ENCODE assay signal across 8 cellular contexts in genomic region chr1:226723640-226724532, GRCh38. TPM values are rescaled to one million over a fixed set of nuclear protein-coding genes. Genes with fewer than 3 reads are reported as not detected.
DNase-seq lines count a peak whose midpoint lies in the region; ATAC-seq and TF ChIP-seq lines count a peak whose summit lies in the region.

No MANE protein-coding gene starts in this region.

- no peak for TF ChIP-seq CTCF in activated B cell treated with CpG ODN at 0.5 μM for 24 hours (IDR thresholded peaks at IDR 0.05)
- no peak for TF ChIP-seq CTCF in heart left ventricle (IDR thresholded peaks at IDR 0.05)

- no peak overlapping the region for H3K4me3 ChIP-seq in heart left ventricle

- CTCF ChIA-PET in activated B cell treated with CpG ODN at 0.5 μM for 24 hours (lab: Charles Lee) = interaction anchor here (1.0 kb wide), 1 partner anchor 104 kb away, joined by 3 read pairs; no protein-coding TSS in a partner anchor

- H3K27me3 Mint-ChIP-seq in activated B cell treated with CpG ODN at 0.5 μM for 24 hours = no peaks in the 10 kb centered on the region
- H3K27me3 Mint-ChIP-seq in stimulated activated naive B cell treated with anti-CD40 and anti-IgM and Interleukin-4, amounts not matched to agents 10 μg/mL and 1 μg/mL and 100 μg/mL, for 72 hours = no peaks in the 10 kb centered on the region

- ATAC-seq in activated B cell treated with CpG ODN at 0.5 μM for 24 hours (ENCODE audit: low read depth) = no peak
- ATAC-seq in heart left ventricle = peak; percentile 43 to 73 (median 60)
- no peak for ATAC-seq in stimulated activated naive B cell treated with anti-CD40 and anti-IgM and Interleukin-4, amounts not matched to agents 10 μg/mL and 1 μg/mL and 100 μg/mL, for 72 hours (replicated peaks)
- ATAC-seq in GM21737 (IDR thresholded peaks at IDR 0.05; ENCODE audit: unreplicated experiment) = no peak
- ATAC-seq in HG02759 (IDR thresholded peaks at IDR 0.05; ENCODE audit: unreplicated experiment) = no peak
- no peak for ATAC-seq in GM21447 (IDR thresholded peaks at IDR 0.05; ENCODE audit: unreplicated experiment)

- peaks cover 72% of the 10 kb centered on the region for H3K36me3 Mint-ChIP-seq in activated B cell treated with CpG ODN at 0.5 μM for 24 hours (ENCODE audit: low read depth)
- H3K36me3 Mint-ChIP-seq in stimulated activated naive B cell treated with anti-CD40 and anti-IgM and Interleukin-4, amounts not matched to agents 10 μg/mL and 1 μg/mL and 100 μg/mL, for 72 hours = peaks cover 45 to 72% of the 10 kb centered on the region in 2 donors

- DNase-seq in EL (peak; percentile 56), NCI-H1105 treated with DMSO at 0.1 percent for 48 hours (lab: John Stamatoyannopoulos, UW) (peak; percentile 80), activated B cell treated with CpG ODN at 0.5 μM for 24 hours (no peak), heart left ventricle (peak in 3 of 5 donors; percentile 59 to 60 (median 60))
- DNase-seq in stimulated activated naive B cell treated with anti-CD40 and anti-IgM and Interleukin-4, amounts not matched to agents 10 μg/mL and 1 μg/mL and 100 μg/mL, for 72 hours = no peak

- H3K27ac Mint-ChIP-seq in activated B cell treated with CpG ODN at 0.5 μM for 24 hours = peak overlapping the region; percentile 79
- H3K27ac Mint-ChIP-seq in stimulated activated naive B cell treated with anti-CD40 and anti-IgM and Interleukin-4, amounts not matched to agents 10 μg/mL and 1 μg/mL and 100 μg/mL, for 72 hours = peak overlapping the region; percentile 92

- intact Hi-C loops in activated B cell treated with CpG ODN at 0.5 μM for 24 hours (cut with micrococcal nuclease) (loop anchor here (1.0 kb wide), 1 partner anchor 10 kb away; no protein-coding TSS in a partner anchor), heart left ventricle (cut with DNase I) (no loop called here)

- peak overlapping the region in 11 of 12 donors; percentile 1 to 94 (median 43) for H3K27ac ChIP-seq in heart left ventricle

- H3K4me3 Mint-ChIP-seq in activated B cell treated with CpG ODN at 0.5 μM for 24 hours = peak overlapping the region; percentile 46
- peak overlapping the region in 1 of 2 donors; percentile 44 for H3K4me3 Mint-ChIP-seq in stimulated activated naive B cell treated with anti-CD40 and anti-IgM and Interleukin-4, amounts not matched to agents 10 μg/mL and 1 μg/mL and 100 μg/mL, for 72 hours

- peaks cover 79% of the 10 kb centered on the region for H3K4me1 Mint-ChIP-seq in activated B cell treated with CpG ODN at 0.5 μM for 24 hours
- H3K4me1 Mint-ChIP-seq in stimulated activated naive B cell treated with anti-CD40 and anti-IgM and Interleukin-4, amounts not matched to agents 10 μg/mL and 1 μg/mL and 100 μg/mL, for 72 hours = peaks cover 67 to 89% of the 10 kb centered on the region in 2 donors

- H3K9me3 ChIP-seq in heart left ventricle = no peaks in the 10 kb centered on the region

- H3K4me1 ChIP-seq in heart left ventricle = peaks cover 0 to 90% (median 61%) of the 10 kb centered on the region in 12 donors

- 34 to 47% (median 42%) methylated on average over 13 of the region's 13 CpGs for WGBS in heart left ventricle, 4 donors

- POLR2A ChIA-PET in activated B cell treated with CpG ODN at 0.5 μM for 24 hours (lab: Charles Lee) = interaction anchor here (0.6 to 1.2 kb wide), 2 partner anchors 12 to 176 kb away, joined by 4 to 5 read pairs; no protein-coding TSS in a partner anchor

- no peaks in the 10 kb centered on the region for H3K9me3 Mint-ChIP-seq in activated B cell treated with CpG ODN at 0.5 μM for 24 hours
- no peaks in the 10 kb centered on the region for H3K9me3 Mint-ChIP-seq in stimulated activated naive B cell treated with anti-CD40 and anti-IgM and Interleukin-4, amounts not matched to agents 10 μg/mL and 1 μg/mL and 100 μg/mL, for 72 hours

- no peaks in the 10 kb centered on the region for H3K27me3 ChIP-seq in heart left ventricle

- peaks cover 0 to 53% (median 4%) of the 10 kb centered on the region in 9 donors for H3K36me3 ChIP-seq in heart left ventricle

- no peak for TF ChIP-seq POLR2A in heart left ventricle (IDR thresholded peaks at IDR 0.05)

RNA-seq across cellular contexts. Expression of gene ITPKB, which starts 15.2 kb away (rescaled TPM):
- total RNA-seq in activated B cell treated with CpG ODN at 0.5 μM for 24 hours (88.5 and 97.3 TPM in 2 replicates), heart left ventricle (10 to 100 TPM; 11.2 to 33.7 (median 17.8) TPM)
- polyA plus RNA-seq in heart left ventricle = 10 to 100 TPM in 1 of 2 donors, 1 to 10 TPM in 1; 6.2 to 11.9 TPM

Comparison
In these comparisons a context has a peak if more than half of its experiments do, and no peak if none do; other contexts are left out.
1. DNase-seq: peak in EL (single experiment), NCI-H1105 treated with DMSO at 0.1 percent for 48 hours (single experiment) and heart left ventricle (3 of 5); none in activated B cell treated with CpG ODN at 0.5 μM for 24 hours (single experiment) and stimulated activated naive B cell treated with anti-CD40 and anti-IgM and Interleukin-4, amounts not matched to agents 10 μg/mL and 1 μg/mL and 100 μg/mL, for 72 hours (single experiment).
2. ATAC-seq: peak in heart left ventricle (4 of 4); none in activated B cell treated with CpG ODN at 0.5 μM for 24 hours (single experiment), stimulated activated naive B cell treated with anti-CD40 and anti-IgM and Interleukin-4, amounts not matched to agents 10 μg/mL and 1 μg/mL and 100 μg/mL, for 72 hours (0 of 2), GM21737 (single experiment), HG02759 (single experiment) and GM21447 (single experiment).